In genomic region chr1:216119600-216119999, GRCh38 we compare ENCODE assay signal across 8 cellular contexts.
A peak's percentile ranks its signal among the peaks of the same experiment; 100 is the strongest.
DNase-seq lines count a peak whose midpoint lies in the region; ATAC-seq and TF ChIP-seq lines count a peak whose summit lies in the region.

No MANE protein-coding gene starts in this region.

- WGBS in transverse colon (ENCODE audit: low coverage in 1 of 2), 2 donors = 35 to 36% methylated on average over 2 of the region's 2 CpGs

- no peak for TF ChIP-seq EP300 in transverse colon (IDR thresholded peaks at IDR 0.05; ENCODE audit: low read depth)

- TF ChIP-seq POLR2A in transverse colon (IDR thresholded peaks at IDR 0.05) = no peak

- no peak overlapping the region for H3K27ac ChIP-seq in transverse colon

- no peaks in the 10 kb centered on the region for H3K36me3 ChIP-seq in transverse colon

- H3K4me1 ChIP-seq in transverse colon = no peaks in the 10 kb centered on the region

- no peaks in the 10 kb centered on the region for H3K9me3 ChIP-seq in transverse colon

- H3K27me3 ChIP-seq in transverse colon = no peaks in the 10 kb centered on the region

- in situ Hi-C loops in transverse colon (cut with MboI; ENCODE audit: low pct_ligation_motif_present in 1 of 4, low pct_unique_long_range_greater_than_20kb in 1 of 4, low sequenced_read_pairs in 3 of 4) = no loop called here

- TF ChIP-seq CTCF in AG09309 (IDR thresholded peaks at IDR 0.05; ENCODE audit: control insufficient read depth, insufficient read depth, low read depth, low read length, missing control alignments) = peak; percentile 44
- peak in 2 of 5 experiments; percentile 14 to 19 for TF ChIP-seq CTCF in transverse colon (IDR thresholded peaks at IDR 0.05)

- DNase-seq in AG09309 (ENCODE audit: low read depth) = no peak
- DNase-seq in KG1 (lab: John Stamatoyannopoulos, UW) = peak; percentile 10
- peak; percentile 42 for DNase-seq in amniotic epithelial cell (ENCODE audit: low read depth)
- peak; percentile 17 for DNase-seq in pons (ENCODE audit: low spot score)
- DNase-seq in NCI-H2029 (lab: John Stamatoyannopoulos, UW) = no peak
- no peak for DNase-seq in transverse colon
- no peak for DNase-seq in NCI-H1930 (lab: John Stamatoyannopoulos, UW)

- intact Hi-C loops in transverse colon (cut with DNase I; ENCODE audit: low total_unique reads) = no loop called here

- ATAC-seq in GM18909 (IDR thresholded peaks at IDR 0.05; ENCODE audit: poor library complexity, unreplicated experiment) = peak; percentile 71

- no peak overlapping the region for H3K4me3 ChIP-seq in AG09309 (ENCODE audit: control insufficient read depth, low read depth, low read length)
- H3K4me3 ChIP-seq in transverse colon = no peak overlapping the region

Comparison
In these comparisons a context has a peak if more than half of its experiments do, and no peak if none do; other contexts are left out.
1. DNase-seq: peak in KG1 (single experiment), amniotic epithelial cell (single experiment) and pons (single experiment); none in AG09309 (single experiment), NCI-H2029 (single experiment), transverse colon (single experiment) and NCI-H1930 (0 of 2).